ENCODE assay signal across 16 cellular contexts in genomic region chr13:41199061-41199460, GRCh38.
"Had no signal": no experiment of that assay in that cellular context is flagged by ENCODE, and none has a peak within 500 bp of the region (broad histone marks: within the 10 kb centered on the region; RNA-seq: fewer than 3 reads in every experiment).

No MANE protein-coding gene starts in this region.

- H3K9me3 ChIP-seq: heart right ventricle, ovary, sigmoid colon, thoracic aorta had no signal

- H3K27ac ChIP-seq: heart right ventricle, ovary, sigmoid colon, thoracic aorta had no signal

- DNase-seq: activated CD4-positive, alpha-beta T cell treated with anti-CD3 and anti-CD28 coated beads for 4 hours; activated naive CD4-positive, alpha-beta T cell treated with anti-CD3 and anti-CD28 coated beads, Interleukin-2, amount 50 U/mL, for 16 hours; amniotic stem cell; cortex of kidney; effector CD8-positive, alpha-beta T cell; heart right ventricle; ovary; sigmoid colon; stimulated activated CD4-positive, alpha-beta T cell treated with anti-CD3 and anti-CD28 coated beads, Interleukin-12 subunit alpha, Interleukin-12 subunit beta, amount 100 ng/mL, for 4 hours; T1000 had no signal

- H3K27ac Mint-ChIP-seq: activated T-helper 2 cell treated with anti-CD3 and anti-CD28 coated beads, Interferon-gamma antibody, Interleukin-2, Interleukin-4, amounts not matched to agents 10 μg/mL and 5 μg/mL and 100 μg/mL, durations not matched to agents 14 hours and 24 hours and 36 hours; brain; stimulated activated naive CD8-positive, alpha-beta T cell treated with anti-CD3 and anti-CD28 coated beads, Interleukin-15, Interleukin-2, amounts not matched to agents 100 ng/mL and 50 ng/mL, for 24 hours had no signal

- H3K4me1 ChIP-seq: heart right ventricle had no signal

- H3K9me3 Mint-ChIP-seq: activated T-helper 2 cell treated with anti-CD3 and anti-CD28 coated beads, Interferon-gamma antibody, Interleukin-2, Interleukin-4, amounts not matched to agents 10 μg/mL and 5 μg/mL and 100 μg/mL, durations not matched to agents 14 hours and 24 hours and 36 hours; central memory CD8-positive, alpha-beta T cell; stimulated activated naive CD8-positive, alpha-beta T cell treated with anti-CD3 and anti-CD28 coated beads, Interleukin-15, Interleukin-2, amounts not matched to agents 100 ng/mL and 50 ng/mL, for 24 hours had no signal

- ATAC-seq: heart right ventricle had no signal

- H3K36me3 ChIP-seq: heart right ventricle, ovary, sigmoid colon, thoracic aorta had no signal

- H3K4me3 ChIP-seq: heart right ventricle, ovary, sigmoid colon, thoracic aorta had no signal

- H3K27me3 ChIP-seq: heart right ventricle, ovary, sigmoid colon had no signal

- H3K4me3 Mint-ChIP-seq: brain; central memory CD8-positive, alpha-beta T cell; neural crest cell; stimulated activated naive CD8-positive, alpha-beta T cell treated with anti-CD3 and anti-CD28 coated beads, Interleukin-15, Interleukin-2, amounts not matched to agents 100 ng/mL and 50 ng/mL, for 24 hours had no signal

- H3K27me3 Mint-ChIP-seq: central memory CD8-positive, alpha-beta T cell; stimulated activated naive CD8-positive, alpha-beta T cell treated with anti-CD3 and anti-CD28 coated beads, Interleukin-15, Interleukin-2, amounts not matched to agents 100 ng/mL and 50 ng/mL, for 24 hours had no signal
